16 cellular contexts compared by ENCODE assay signal in genomic region chr14:61397607-61398006, GRCh38.
"Had no signal": no experiment of that assay in that cellular context is flagged by ENCODE, and none has a peak within 500 bp of the region (broad histone marks: within the 10 kb centered on the region; RNA-seq: fewer than 3 reads in every experiment).

No MANE protein-coding gene starts in this region.

- DNase-seq: activated CD4-positive, alpha-beta T cell treated with anti-CD3 and anti-CD28 coated beads for 48 hours; cortex of kidney; effector CD8-positive, alpha-beta T cell; foreskin fibroblast; glutamatergic neuron; mesenchymal stem cell; psoas muscle; right lobe of liver; SIG-M5; stimulated activated CD4-positive, alpha-beta T cell treated with anti-CD3 and anti-CD28 coated beads, Interleukin-4, amount 100 ng/mL, for 4 hours; stimulated activated CD8-positive, alpha-beta memory T cell treated with anti-CD3 and anti-CD28 coated beads, Interleukin-4, amount 100 ng/mL, for 48 hours; stomach; T-helper 2 cell; testis had no signal

- H3K36me3 Mint-ChIP-seq: brain had no signal

- H3K36me3 ChIP-seq: right lobe of liver, stomach had no signal

- H3K9me3 ChIP-seq: psoas muscle, right lobe of liver, stomach, testis had no signal

- H3K4me1 Mint-ChIP-seq: brain had no signal

- H3K9me3 Mint-ChIP-seq: brain had no signal

- H3K27ac Mint-ChIP-seq: brain had no signal

- H3K4me3 ChIP-seq: psoas muscle, right lobe of liver, smooth muscle cell, stomach, testis had no signal

- H3K27me3 Mint-ChIP-seq: brain had no signal

- H3K27ac ChIP-seq: psoas muscle, right lobe of liver, stomach, testis had no signal

- H3K4me1 ChIP-seq: right lobe of liver, testis had no signal

- H3K4me3 Mint-ChIP-seq: brain had no signal

- ATAC-seq: psoas muscle, right lobe of liver had no signal

- H3K27me3 ChIP-seq: right lobe of liver, stomach, testis had no signal
